In the genomic region with DNA sequence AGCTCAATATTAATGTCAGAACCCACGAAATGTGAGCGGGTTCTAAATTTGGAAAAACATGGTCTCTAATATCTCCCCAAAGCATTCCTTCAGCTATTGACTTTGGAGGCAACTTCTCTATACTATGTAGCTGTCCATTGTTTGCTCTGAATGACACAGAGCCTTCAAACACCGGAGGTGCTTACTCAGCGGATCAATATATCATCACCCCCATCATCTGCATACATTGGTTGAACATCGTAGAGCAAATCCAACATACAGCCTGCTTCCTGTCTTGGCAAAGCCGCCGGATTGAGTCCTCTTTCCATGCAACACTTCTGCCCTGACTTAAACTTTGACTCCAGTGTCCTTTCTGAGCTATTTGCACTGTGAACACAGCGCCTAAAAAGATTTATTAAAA, we compare ENCODE assay signal across 1 cellular context.
TF ChIP-seq lines count a peak whose summit lies in the region.

No MANE protein-coding gene starts in this region.

TF ChIP-seq in K562, 482 proteins besides CTCF, POLR2A, EP300 and RAD21:
- no peak for TF ChIP-seq HEY1 (CRISPR knock-in tag; IDR thresholded peaks at IDR 0.05; ENCODE audit: borderline replicate concordance)
- no peak for TF ChIP-seq BRCA1 (IDR thresholded peaks at IDR 0.05)
- TF ChIP-seq BRCA1 (CRISPR knock-in tag; IDR thresholded peaks at IDR 0.05), result no peak
- TF ChIP-seq DDX20 (tag; IDR thresholded peaks at IDR 0.05; ENCODE audit: low read depth), result no peak
- TF ChIP-seq STAT5B (CRISPR knock-in tag; IDR thresholded peaks at IDR 0.05), result no peak
- TF ChIP-seq, protein P1, sequence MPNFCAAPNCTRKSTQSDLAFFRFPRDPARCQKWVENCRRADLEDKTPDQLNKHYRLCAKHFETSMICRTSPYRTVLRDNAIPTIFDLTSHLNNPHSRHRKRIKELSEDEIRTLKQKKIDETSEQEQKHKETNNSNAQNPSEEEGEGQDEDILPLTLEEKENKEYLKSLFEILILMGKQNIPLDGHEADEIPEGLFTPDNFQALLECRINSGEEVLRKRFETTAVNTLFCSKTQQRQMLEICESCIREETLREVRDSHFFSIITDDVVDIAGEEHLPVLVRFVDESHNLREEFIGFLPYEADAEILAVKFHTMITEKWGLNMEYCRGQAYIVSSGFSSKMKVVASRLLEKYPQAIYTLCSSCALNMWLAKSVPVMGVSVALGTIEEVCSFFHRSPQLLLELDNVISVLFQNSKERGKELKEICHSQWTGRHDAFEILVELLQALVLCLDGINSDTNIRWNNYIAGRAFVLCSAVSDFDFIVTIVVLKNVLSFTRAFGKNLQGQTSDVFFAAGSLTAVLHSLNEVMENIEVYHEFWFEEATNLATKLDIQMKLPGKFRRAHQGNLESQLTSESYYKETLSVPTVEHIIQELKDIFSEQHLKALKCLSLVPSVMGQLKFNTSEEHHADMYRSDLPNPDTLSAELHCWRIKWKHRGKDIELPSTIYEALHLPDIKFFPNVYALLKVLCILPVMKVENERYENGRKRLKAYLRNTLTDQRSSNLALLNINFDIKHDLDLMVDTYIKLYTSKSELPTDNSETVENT (CRISPR knock-in tag; IDR thresholded peaks at IDR 0.05), result no peak
- TF ChIP-seq NR2C1 (IDR thresholded peaks at IDR 0.05), result no peak
- TF ChIP-seq NR2C1 (tag; IDR thresholded peaks at IDR 0.05), result no peak
- TF ChIP-seq, protein P2, sequence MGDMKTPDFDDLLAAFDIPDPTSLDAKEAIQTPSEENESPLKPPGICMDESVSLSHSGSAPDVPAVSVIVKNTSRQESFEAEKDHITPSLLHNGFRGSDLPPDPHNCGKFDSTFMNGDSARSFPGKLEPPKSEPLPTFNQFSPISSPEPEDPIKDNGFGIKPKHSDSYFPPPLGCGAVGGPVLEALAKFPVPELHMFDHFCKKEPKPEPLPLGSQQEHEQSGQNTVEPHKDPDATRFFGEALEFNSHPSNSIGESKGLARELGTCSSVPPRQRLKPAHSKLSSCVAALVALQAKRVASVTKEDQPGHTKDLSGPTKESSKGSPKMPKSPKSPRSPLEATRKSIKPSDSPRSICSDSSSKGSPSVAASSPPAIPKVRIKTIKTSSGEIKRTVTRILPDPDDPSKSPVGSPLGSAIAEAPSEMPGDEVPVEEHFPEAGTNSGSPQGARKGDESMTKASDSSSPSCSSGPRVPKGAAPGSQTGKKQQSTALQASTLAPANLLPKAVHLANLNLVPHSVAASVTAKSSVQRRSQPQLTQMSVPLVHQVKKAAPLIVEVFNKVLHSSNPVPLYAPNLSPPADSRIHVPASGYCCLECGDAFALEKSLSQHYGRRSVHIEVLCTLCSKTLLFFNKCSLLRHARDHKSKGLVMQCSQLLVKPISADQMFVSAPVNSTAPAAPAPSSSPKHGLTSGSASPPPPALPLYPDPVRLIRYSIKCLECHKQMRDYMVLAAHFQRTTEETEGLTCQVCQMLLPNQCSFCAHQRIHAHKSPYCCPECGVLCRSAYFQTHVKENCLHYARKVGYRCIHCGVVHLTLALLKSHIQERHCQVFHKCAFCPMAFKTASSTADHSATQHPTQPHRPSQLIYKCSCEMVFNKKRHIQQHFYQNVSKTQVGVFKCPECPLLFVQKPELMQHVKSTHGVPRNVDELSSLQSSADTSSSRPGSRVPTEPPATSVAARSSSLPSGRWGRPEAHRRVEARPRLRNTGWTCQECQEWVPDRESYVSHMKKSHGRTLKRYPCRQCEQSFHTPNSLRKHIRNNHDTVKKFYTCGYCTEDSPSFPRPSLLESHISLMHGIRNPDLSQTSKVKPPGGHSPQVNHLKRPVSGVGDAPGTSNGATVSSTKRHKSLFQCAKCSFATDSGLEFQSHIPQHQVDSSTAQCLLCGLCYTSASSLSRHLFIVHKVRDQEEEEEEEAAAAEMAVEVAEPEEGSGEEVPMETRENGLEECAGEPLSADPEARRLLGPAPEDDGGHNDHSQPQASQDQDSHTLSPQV (IDR thresholded peaks at IDR 0.05), result no peak
- no peak for TF ChIP-seq FOXM1 (IDR thresholded peaks at IDR 0.05; ENCODE audit: low read depth)
- TF ChIP-seq FOXM1 (CRISPR knock-in tag; IDR thresholded peaks at IDR 0.05; ENCODE audit: low read depth), result no peak
- TF ChIP-seq BMI1 (IDR thresholded peaks at IDR 0.05; ENCODE audit: low read length), result no peak
